1 cellular context compared by ENCODE assay signal in the genomic region with DNA sequence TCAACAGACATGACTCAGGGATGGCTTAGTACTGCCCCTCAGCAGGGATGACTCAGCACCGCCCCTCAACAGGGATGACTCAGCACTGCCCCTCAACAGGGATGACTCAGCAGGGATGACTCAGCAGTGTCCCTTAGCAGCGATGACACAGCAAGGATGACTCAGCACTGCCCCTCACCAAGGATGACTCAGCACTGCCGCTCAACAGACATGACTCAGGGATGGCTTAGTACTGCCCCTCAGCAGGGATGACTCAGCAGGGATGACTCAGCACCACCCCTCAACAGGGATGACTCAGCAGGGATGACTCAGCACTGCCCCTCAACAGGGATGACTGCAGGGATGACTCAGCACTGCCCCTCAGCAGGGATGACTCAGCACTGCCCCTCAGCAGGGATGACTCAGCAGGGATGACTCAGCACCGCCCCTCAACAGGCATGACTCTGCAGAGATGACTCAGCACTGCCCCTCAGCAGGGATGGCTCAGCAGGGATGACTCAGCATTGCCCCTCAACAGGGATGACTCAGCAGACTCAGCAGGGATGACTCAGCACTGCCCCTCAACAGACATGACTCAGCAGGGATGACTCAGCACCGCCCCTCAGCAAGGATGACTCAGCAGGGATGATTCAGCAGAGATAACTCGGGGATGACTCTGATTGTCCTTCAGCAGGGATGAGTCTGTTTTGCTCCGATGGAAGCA.
TF ChIP-seq lines count a peak whose summit lies in the region.
"Not testable (repeated sequence)": the region's sequence is repeated elsewhere in the genome, so short reads cannot be mapped to it uniquely, and the experiment has no call there.

No MANE protein-coding gene starts in this region.

TF ChIP-seq in K562, 482 proteins besides CTCF, POLR2A, EP300 and RAD21 (continues in another document):
- TF ChIP-seq, protein P1, sequence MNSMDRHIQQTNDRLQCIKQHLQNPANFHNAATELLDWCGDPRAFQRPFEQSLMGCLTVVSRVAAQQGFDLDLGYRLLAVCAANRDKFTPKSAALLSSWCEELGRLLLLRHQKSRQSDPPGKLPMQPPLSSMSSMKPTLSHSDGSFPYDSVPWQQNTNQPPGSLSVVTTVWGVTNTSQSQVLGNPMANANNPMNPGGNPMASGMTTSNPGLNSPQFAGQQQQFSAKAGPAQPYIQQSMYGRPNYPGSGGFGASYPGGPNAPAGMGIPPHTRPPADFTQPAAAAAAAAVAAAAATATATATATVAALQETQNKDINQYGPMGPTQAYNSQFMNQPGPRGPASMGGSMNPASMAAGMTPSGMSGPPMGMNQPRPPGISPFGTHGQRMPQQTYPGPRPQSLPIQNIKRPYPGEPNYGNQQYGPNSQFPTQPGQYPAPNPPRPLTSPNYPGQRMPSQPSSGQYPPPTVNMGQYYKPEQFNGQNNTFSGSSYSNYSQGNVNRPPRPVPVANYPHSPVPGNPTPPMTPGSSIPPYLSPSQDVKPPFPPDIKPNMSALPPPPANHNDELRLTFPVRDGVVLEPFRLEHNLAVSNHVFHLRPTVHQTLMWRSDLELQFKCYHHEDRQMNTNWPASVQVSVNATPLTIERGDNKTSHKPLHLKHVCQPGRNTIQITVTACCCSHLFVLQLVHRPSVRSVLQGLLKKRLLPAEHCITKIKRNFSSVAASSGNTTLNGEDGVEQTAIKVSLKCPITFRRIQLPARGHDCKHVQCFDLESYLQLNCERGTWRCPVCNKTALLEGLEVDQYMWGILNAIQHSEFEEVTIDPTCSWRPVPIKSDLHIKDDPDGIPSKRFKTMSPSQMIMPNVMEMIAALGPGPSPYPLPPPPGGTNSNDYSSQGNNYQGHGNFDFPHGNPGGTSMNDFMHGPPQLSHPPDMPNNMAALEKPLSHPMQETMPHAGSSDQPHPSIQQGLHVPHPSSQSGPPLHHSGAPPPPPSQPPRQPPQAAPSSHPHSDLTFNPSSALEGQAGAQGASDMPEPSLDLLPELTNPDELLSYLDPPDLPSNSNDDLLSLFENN (IDR thresholded peaks at IDR 0.05; ENCODE audit: low read depth in 2 of 2, low read length in 2 of 2): peak in 1 of 2 experiments; percentile 65; a peak in 2 of 4 replicates
- 0 out of 2 replicates have a peak, but pooled peaks have one; percentile 47 for TF ChIP-seq MEF2D (tag; conservative IDR thresholded peaks at IDR 0.05; ENCODE audit: low read depth)
- peak; percentile 87 for TF ChIP-seq CBX5 (IDR thresholded peaks at IDR 0.05; ENCODE audit: borderline replicate concordance, low read depth)
- peak; percentile 63; the same call in 1 of the 2 replicates for TF ChIP-seq ETV5 (CRISPR knock-in tag; IDR thresholded peaks at IDR 0.05; ENCODE audit: low read depth)
- 0 out of 2 replicates have a peak, but pooled peaks have one; percentile 46 for TF ChIP-seq SOX6 (IDR thresholded peaks at IDR 0.05)
- TF ChIP-seq ZNF766 (CRISPR knock-in tag; conservative IDR thresholded peaks at IDR 0.05): peak; percentile 16; the same call in 1 of the 2 replicates
- TF ChIP-seq PHF21A (IDR thresholded peaks at IDR 0.05; ENCODE audit: borderline replicate concordance, low read depth): peak; percentile 10; the same call in 1 of the 2 replicates
- TF ChIP-seq CEBPG (CRISPR knock-in tag; IDR thresholded peaks at IDR 0.05): peak; percentile 43
- TF ChIP-seq CEBPG (tag; conservative IDR thresholded peaks at IDR 0.05 in 1 of 2, IDR thresholded peaks at IDR 0.05 in 1 of 2); ETV6 (IDR thresholded peaks at IDR 0.05; ENCODE audit: borderline replicate concordance in 1 of 2, low read depth in 2 of 2, low read length in 1 of 2); NR4A1 (CRISPR knock-in tag; IDR thresholded peaks at IDR 0.05); NR2C1 (IDR thresholded peaks at IDR 0.05); MYNN (CRISPR knock-in tag; IDR thresholded peaks at IDR 0.05); MYC (CRISPR knock-in tag; IDR thresholded peaks at IDR 0.05; ENCODE audit: borderline replicate concordance, low read depth): not testable (repeated sequence)
- peak; percentile 37 to 46; a peak in 2 of 4 replicates for TF ChIP-seq RCOR1 (IDR thresholded peaks at IDR 0.05; ENCODE audit: borderline replicate concordance in 1 of 2, low read depth in 2 of 2, low read length in 2 of 2)
- TF ChIP-seq BRD9 (IDR thresholded peaks at IDR 0.05; ENCODE audit: low read depth, partially characterized antibody): peak; percentile 31
- peak; percentile 72 for TF ChIP-seq MECOM (CRISPR knock-in tag; IDR thresholded peaks at IDR 0.05)
- peak; percentile 74; the same call in 1 of the 2 replicates for TF ChIP-seq ATF7 (IDR thresholded peaks at IDR 0.05)
- TF ChIP-seq ZNF589 (CRISPR knock-in tag; IDR thresholded peaks at IDR 0.05; ENCODE audit: low read depth): 0 out of 2 replicates have a peak, but pooled peaks have one; percentile 26
- TF ChIP-seq CBFB (CRISPR knock-in tag; IDR thresholded peaks at IDR 0.05): peak; percentile 89
- 0 out of 2 replicates have a peak, but pooled peaks have one; percentile 14 for TF ChIP-seq ETV6 (CRISPR knock-in tag; IDR thresholded peaks at IDR 0.05; ENCODE audit: borderline replicate concordance)
- peak in 1 of 2 experiments; percentile 85; a peak in 1 of 4 replicates for TF ChIP-seq TBL1XR1 (IDR thresholded peaks at IDR 0.05; ENCODE audit: low read length in 2 of 2)
- TF ChIP-seq CXXC5 (CRISPR knock-in tag; IDR thresholded peaks at IDR 0.05): 0 out of 2 replicates have a peak, but pooled peaks have one; percentile 27
- TF ChIP-seq FOXP1 (CRISPR knock-in tag; IDR thresholded peaks at IDR 0.05): peak; percentile 59
- peak; percentile 87 for TF ChIP-seq SMAD4 (CRISPR knock-in tag; conservative IDR thresholded peaks at IDR 0.05)
- 0 out of 2 replicates have a peak, but pooled peaks have one; percentile 49 for TF ChIP-seq NR4A1 (tag; IDR thresholded peaks at IDR 0.05)
- peak; percentile 99 for TF ChIP-seq MAFG (tag; conservative IDR thresholded peaks at IDR 0.05)
- TF ChIP-seq EGR1 (conservative IDR thresholded peaks at IDR 0.05): peak; percentile 53
- TF ChIP-seq MAZ (CRISPR knock-in tag; conservative IDR thresholded peaks at IDR 0.05 in 1 of 2, IDR thresholded peaks at IDR 0.05 in 1 of 2): 0 out of 4 replicates have a peak, but pooled peaks of 1 of the 2 experiments have one; percentile 30
- peak; percentile 65; the same call in 1 of the 2 replicates for TF ChIP-seq ARID4B (CRISPR knock-in tag; IDR thresholded peaks at IDR 0.05)
- TF ChIP-seq, protein P2, sequence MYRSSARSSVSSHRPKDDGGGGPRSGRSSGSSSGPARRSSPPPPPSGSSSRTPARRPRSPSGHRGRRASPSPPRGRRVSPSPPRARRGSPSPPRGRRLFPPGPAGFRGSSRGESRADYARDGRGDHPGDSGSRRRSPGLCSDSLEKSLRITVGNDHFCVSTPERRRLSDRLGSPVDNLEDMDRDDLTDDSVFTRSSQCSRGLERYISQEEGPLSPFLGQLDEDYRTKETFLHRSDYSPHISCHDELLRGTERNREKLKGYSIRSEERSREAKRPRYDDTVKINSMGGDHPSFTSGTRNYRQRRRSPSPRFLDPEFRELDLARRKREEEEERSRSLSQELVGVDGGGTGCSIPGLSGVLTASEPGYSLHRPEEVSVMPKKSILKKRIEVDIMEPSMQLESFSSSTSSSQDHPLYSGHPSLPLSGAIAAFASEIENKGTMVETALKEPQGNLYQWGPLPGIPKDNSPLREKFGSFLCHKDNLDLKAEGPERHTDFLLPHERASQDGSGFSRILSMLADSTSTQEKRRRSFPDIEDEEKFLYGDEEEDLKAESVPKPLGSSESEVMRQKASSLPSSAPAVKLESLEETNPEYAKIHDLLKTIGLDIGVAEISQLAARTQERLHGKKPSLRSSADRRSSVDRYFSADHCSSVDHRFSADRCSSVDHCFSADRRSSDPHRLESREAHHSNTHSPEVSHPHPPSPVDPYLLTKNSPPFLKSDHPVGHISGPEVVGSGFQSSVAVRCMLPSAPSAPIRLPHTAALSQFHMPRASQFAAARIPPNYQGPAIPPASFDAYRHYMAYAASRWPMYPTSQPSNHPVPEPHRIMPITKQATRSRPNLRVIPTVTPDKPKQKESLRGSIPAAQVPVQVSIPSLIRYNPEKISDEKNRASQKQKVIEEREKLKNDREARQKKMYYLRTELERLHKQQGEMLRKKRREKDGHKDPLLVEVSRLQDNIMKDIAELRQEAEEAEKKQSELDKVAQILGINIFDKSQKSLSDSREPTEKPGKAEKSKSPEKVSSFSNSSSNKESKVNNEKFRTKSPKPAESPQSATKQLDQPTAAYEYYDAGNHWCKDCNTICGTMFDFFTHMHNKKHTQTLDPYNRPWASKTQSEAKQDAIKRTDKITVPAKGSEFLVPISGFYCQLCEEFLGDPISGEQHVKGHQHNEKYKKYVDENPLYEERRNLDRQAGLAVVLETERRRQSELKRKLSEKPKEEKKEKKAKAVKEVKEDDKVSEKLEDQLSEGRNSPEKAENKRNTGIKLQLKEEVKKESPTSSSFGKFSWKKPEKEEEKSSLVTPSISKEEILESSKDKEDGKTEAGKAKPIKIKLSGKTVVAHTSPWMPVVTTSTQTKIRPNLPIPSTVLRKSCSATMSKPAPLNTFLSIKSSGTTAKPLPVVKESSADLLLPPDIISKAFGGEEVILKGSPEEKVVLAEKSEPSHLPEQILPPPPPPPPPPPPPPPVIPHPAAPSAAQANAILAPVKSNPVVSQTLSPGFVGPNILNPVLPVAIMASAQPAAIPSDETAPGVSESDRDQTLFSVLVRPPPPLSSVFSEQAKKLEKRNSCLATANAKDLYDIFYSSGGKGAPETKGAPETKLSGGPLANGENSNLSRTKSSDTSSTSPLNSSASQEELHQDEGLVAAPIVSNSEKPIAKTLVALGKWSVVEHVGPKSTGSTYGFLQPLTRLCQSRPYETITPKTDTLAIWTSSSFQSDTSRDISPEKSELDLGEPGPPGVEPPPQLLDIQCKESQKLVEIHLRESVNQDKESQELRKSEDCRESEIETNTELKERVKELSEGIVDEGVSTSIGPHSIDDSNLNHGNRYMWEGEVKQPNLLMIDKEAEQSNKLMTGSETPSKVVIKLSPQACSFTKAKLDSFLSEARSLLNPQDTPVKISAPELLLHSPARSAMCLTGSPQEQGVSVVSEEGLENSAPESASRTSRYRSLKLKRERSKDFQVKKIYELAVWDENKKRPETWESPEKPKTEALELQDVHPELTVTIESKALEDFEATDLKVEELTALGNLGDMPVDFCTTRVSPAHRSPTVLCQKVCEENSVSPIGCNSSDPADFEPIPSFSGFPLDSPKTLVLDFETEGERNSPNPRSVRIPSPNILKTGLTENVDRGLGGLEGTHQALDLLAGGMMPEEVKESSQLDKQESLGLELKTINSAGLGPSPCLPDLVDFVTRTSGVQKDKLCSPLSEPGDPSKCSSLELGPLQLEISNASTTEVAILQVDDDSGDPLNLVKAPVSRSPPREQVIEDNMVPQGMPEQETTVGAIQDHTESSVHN (IDR thresholded peaks at IDR 0.05; ENCODE audit: borderline replicate concordance in 1 of 2, low read depth in 1 of 2): peak in 1 of 2 experiments; percentile 98; a peak in 3 of 4 replicates
- peak; percentile 16; the same call in 1 of the 2 replicates for TF ChIP-seq ETV1 (tag; conservative IDR thresholded peaks at IDR 0.05; ENCODE audit: low read depth)
- TF ChIP-seq NCOA2 (IDR thresholded peaks at IDR 0.05; ENCODE audit: partially characterized antibody in 2 of 2): peak in 1 of 2 experiments; percentile 31
- TF ChIP-seq NR2C1 (tag; IDR thresholded peaks at IDR 0.05): peak; percentile 55; the same call in 1 of the 2 replicates
- TF ChIP-seq FOSL1 (tag; conservative IDR thresholded peaks at IDR 0.05): peak; percentile 98
- TF ChIP-seq BACH1 (tag; IDR thresholded peaks at IDR 0.05): peak; percentile 99
- TF ChIP-seq FOS (IDR thresholded peaks at IDR 0.05; ENCODE audit: extremely low read depth, insufficient read length): peak; percentile 57
- TF ChIP-seq NR1H2 (CRISPR knock-in tag; IDR thresholded peaks at IDR 0.05): 0 out of 2 replicates have a peak, but pooled peaks have one; percentile 37
- TF ChIP-seq CBFA2T2 (conservative IDR thresholded peaks at IDR 0.05): peak; percentile 39
- TF ChIP-seq SMARCA4 (IDR thresholded peaks at IDR 0.05): peak; percentile 40; the same call in 1 of the 2 replicates
- TF ChIP-seq ZBTB17 (CRISPR knock-in tag; IDR thresholded peaks at IDR 0.05): 0 out of 2 replicates have a peak, but pooled peaks have one; percentile 42
- peak; percentile 40; the same call in 1 of the 2 replicates for TF ChIP-seq SMARCE1 (IDR thresholded peaks at IDR 0.05)
- peak; percentile 40; the same call in 1 of the 2 replicates for TF ChIP-seq CTBP1 (IDR thresholded peaks at IDR 0.05; ENCODE audit: borderline replicate concordance)
- peak; percentile 76; the same call in 1 of the 2 replicates for TF ChIP-seq ZNF24 (IDR thresholded peaks at IDR 0.05)
- TF ChIP-seq CBX3 (IDR thresholded peaks at IDR 0.05; ENCODE audit: borderline replicate concordance in 1 of 2, low read length in 2 of 2): peak in 1 of 2 experiments; percentile 94; a peak in 2 of 3 replicates
- TF ChIP-seq NFE2 (IDR thresholded peaks at IDR 0.05; ENCODE audit: low read depth): peak; percentile 96
- TF ChIP-seq CREM (IDR thresholded peaks at IDR 0.05; ENCODE audit: low read depth): 0 out of 2 replicates have a peak, but pooled peaks have one; percentile 10
- TF ChIP-seq IRF2 (CRISPR knock-in tag; IDR thresholded peaks at IDR 0.05): 0 out of 2 replicates have a peak, but pooled peaks have one; percentile 76
- TF ChIP-seq MYNN (IDR thresholded peaks at IDR 0.05): peak; percentile 52; the same call in 1 of the 2 replicates
- TF ChIP-seq SP1 (CRISPR knock-in tag; IDR thresholded peaks at IDR 0.05): peak; percentile 86
- TF ChIP-seq MYC (IDR thresholded peaks at IDR 0.05; ENCODE audit: low read depth, low read length): 0 out of 2 replicates have a peak, but pooled peaks have one; percentile 27
